In genomic region chr7:30146127-30146612, GRCh38 we compare ENCODE assay signal across 14 cellular contexts. TPM values are rescaled to one million over a fixed set of nuclear protein-coding genes. Genes with fewer than 3 reads are reported as not detected.
A peak's percentile ranks its signal among the peaks of the same experiment; 100 is the strongest.
DNase-seq lines count a peak whose midpoint lies in the region; ATAC-seq, FAIRE-seq and TF ChIP-seq lines count a peak whose summit lies in the region.
"Had no signal": no experiment of that assay in that cellular context is flagged by ENCODE, and none has a peak within 500 bp of the region (broad histone marks: within the 10 kb centered on the region; RNA-seq: fewer than 3 reads in every experiment).

No MANE protein-coding gene starts in this region.

- ATAC-seq in HG03045 (IDR thresholded peaks at IDR 0.05; ENCODE audit: unreplicated experiment), result no peak
- ATAC-seq: left lobe of liver had no signal

- TF ChIP-seq CTCF in fibroblast of pulmonary artery (IDR thresholded peaks at IDR 0.05; ENCODE audit: low read length, missing control alignments), result no peak
- no peak for TF ChIP-seq CTCF in D721Med (IDR thresholded peaks at IDR 0.05; ENCODE audit: insufficient read depth, missing control alignments)

- no peaks in the 10 kb centered on the region for H3K27me3 ChIP-seq in stomach smooth muscle (ENCODE audit: control insufficient read depth in 1 of 2, insufficient read depth in 2 of 2, low read length in 2 of 2)
- H3K27me3 ChIP-seq: suprapubic skin had no signal

- FAIRE-seq in D721Med (lab: Jason Lieb, UNC), result no peak

- intact Hi-C loops in activated naive CD4-positive, alpha-beta T cell treated with anti-CD3 and anti-CD28 coated beads for 36 hours (cut with micrococcal nuclease), result no loop called here

- H3K27ac Mint-ChIP-seq in activated naive CD4-positive, alpha-beta T cell treated with anti-CD3 and anti-CD28 coated beads for 36 hours, result no peak overlapping the region
- H3K27ac Mint-ChIP-seq: brain had no signal

- H3K27me3 Mint-ChIP-seq in activated naive CD4-positive, alpha-beta T cell treated with anti-CD3 and anti-CD28 coated beads for 36 hours (ENCODE audit: low read depth), result no peaks in the 10 kb centered on the region
- H3K27me3 Mint-ChIP-seq: brain had no signal

- H3K27ac ChIP-seq in stomach smooth muscle (ENCODE audit: low read length), result peak overlapping the region; percentile 2
- H3K27ac ChIP-seq: suprapubic skin had no signal

- peaks cover 29% of the 10 kb centered on the region for H3K4me1 ChIP-seq in stomach smooth muscle (ENCODE audit: control insufficient read depth, insufficient read depth, low read length)

- H3K9ac ChIP-seq in stomach smooth muscle (ENCODE audit: low read length in 2 of 2), result no peak overlapping the region

- H3K4me1 Mint-ChIP-seq in activated naive CD4-positive, alpha-beta T cell treated with anti-CD3 and anti-CD28 coated beads for 36 hours (ENCODE audit: low read depth), result no peaks in the 10 kb centered on the region

- peak; percentile 16 for DNase-seq in activated naive CD4-positive, alpha-beta T cell treated with anti-CD3 and anti-CD28 coated beads for 36 hours
- DNase-seq in activated naive CD4-positive, alpha-beta T cell (lab: John Stamatoyannopoulos, UW), result no peak
- DNase-seq in OCI-M1 (lab: John Stamatoyannopoulos, UW) (peak; percentile 65), fibroblast of pulmonary artery (ENCODE audit: low read depth) (peak; percentile 21), iPS-NIHi11 (ENCODE audit: low spot score) (no peak), D721Med (ENCODE audit: insufficient read length, low spot score) (no peak)
- DNase-seq: H7; Kasumi-1; stimulated activated CD4-positive, alpha-beta T cell treated with anti-CD3 and anti-CD28 coated beads, Interleukin-4, amount 100 ng/mL, for 24 hours had no signal

- no peaks in the 10 kb centered on the region for H3K9me3 Mint-ChIP-seq in activated naive CD4-positive, alpha-beta T cell treated with anti-CD3 and anti-CD28 coated beads for 36 hours
- H3K9me3 Mint-ChIP-seq: brain had no signal

- H3K9me3 ChIP-seq in stomach smooth muscle (ENCODE audit: control insufficient read depth in 2 of 2, low read length in 2 of 2), result no peaks in the 10 kb centered on the region
- H3K9me3 ChIP-seq: suprapubic skin had no signal

- CTCF ChIA-PET in activated naive CD4-positive, alpha-beta T cell treated with anti-CD3 and anti-CD28 coated beads for 36 hours (lab: Charles Lee), result interaction anchor here (1.1 kb wide), 1 partner anchor 9 kb away, joined by 3 read pairs; no protein-coding TSS in a partner anchor

- no peak overlapping the region for H3K4me3 Mint-ChIP-seq in activated naive CD4-positive, alpha-beta T cell treated with anti-CD3 and anti-CD28 coated beads for 36 hours
- H3K4me3 Mint-ChIP-seq: brain had no signal

- H3K36me3 Mint-ChIP-seq in activated naive CD4-positive, alpha-beta T cell treated with anti-CD3 and anti-CD28 coated beads for 36 hours (ENCODE audit: low read depth), result peaks cover 1% of the 10 kb centered on the region

- peaks cover 0 to 11% of the 10 kb centered on the region in 2 donors for H3K36me3 ChIP-seq in stomach smooth muscle (ENCODE audit: control insufficient read depth in 2 of 2, insufficient read depth in 2 of 2, low read length in 2 of 2)

- no peak overlapping the region for H3K4me3 ChIP-seq in fibroblast of pulmonary artery (replicated peaks; ENCODE audit: low read depth, low read length)
- H3K4me3 ChIP-seq in stomach smooth muscle (ENCODE audit: low read length in 2 of 2), result no peak overlapping the region
- H3K4me3 ChIP-seq: suprapubic skin had no signal

RNA-seq across cellular contexts. Expression of gene MTURN, which starts 11.4 kb away (rescaled TPM):
- 1 to 10 TPM; 5.1 to 6.3 TPM for total RNA-seq in activated naive CD4-positive, alpha-beta T cell treated with anti-CD3 and anti-CD28 coated beads for 36 hours

Comparison
In these comparisons a context has a peak if more than half of its experiments do, and no peak if none do; other contexts are left out.
1. DNase-seq: peak in activated naive CD4-positive, alpha-beta T cell treated with anti-CD3 and anti-CD28 coated beads for 36 hours (single experiment), OCI-M1 (single experiment) and fibroblast of pulmonary artery (single experiment); none in activated naive CD4-positive, alpha-beta T cell (0 of 4), iPS-NIHi11 (single experiment) and D721Med (single experiment).